ENCODE assay signal across 1 cellular context in genomic region chr6:22062807-22063408, GRCh38.
TF ChIP-seq lines count a peak whose summit lies in the region.

No MANE protein-coding gene starts in this region.

TF ChIP-seq in H1, 55 proteins besides CTCF, POLR2A, EP300 and RAD21 (continued from another document):
- TF ChIP-seq EZH2 (IDR thresholded peaks at IDR 0.05; ENCODE audit: low read depth, low read length, severe bottlenecking) = no peak
- TF ChIP-seq ATF3 (IDR thresholded peaks at IDR 0.05; ENCODE audit: insufficient read depth, low read depth, low read length) = no peak
- TF ChIP-seq ATF2 (IDR thresholded peaks at IDR 0.05; ENCODE audit: low read length) = no peak
- TF ChIP-seq SP1 (IDR thresholded peaks at IDR 0.05; ENCODE audit: low read depth, low read length) = no peak
- TF ChIP-seq SP2 (IDR thresholded peaks at IDR 0.05; ENCODE audit: low read length) = no peak
- TF ChIP-seq JUN (IDR thresholded peaks at IDR 0.05; ENCODE audit: low read depth, low read length) = no peak
- TF ChIP-seq SIX5 (IDR thresholded peaks at IDR 0.05; ENCODE audit: low read depth, low read length) = no peak
- no peak for TF ChIP-seq TCF12 (IDR thresholded peaks at IDR 0.05; ENCODE audit: low read depth, low read length)
- TF ChIP-seq MAFK (IDR thresholded peaks at IDR 0.05; ENCODE audit: low read depth, low read length) = no peak
- no peak for TF ChIP-seq TEAD4 (IDR thresholded peaks at IDR 0.05; ENCODE audit: low read depth, low read length)
- no peak for TF ChIP-seq SUZ12 (IDR thresholded peaks at IDR 0.05; ENCODE audit: low read length)
TF ChIP-seq in H1: peak in this region for 0.
